Comparison of ENCODE assay signal across 19 cellular contexts in the genomic region with DNA sequence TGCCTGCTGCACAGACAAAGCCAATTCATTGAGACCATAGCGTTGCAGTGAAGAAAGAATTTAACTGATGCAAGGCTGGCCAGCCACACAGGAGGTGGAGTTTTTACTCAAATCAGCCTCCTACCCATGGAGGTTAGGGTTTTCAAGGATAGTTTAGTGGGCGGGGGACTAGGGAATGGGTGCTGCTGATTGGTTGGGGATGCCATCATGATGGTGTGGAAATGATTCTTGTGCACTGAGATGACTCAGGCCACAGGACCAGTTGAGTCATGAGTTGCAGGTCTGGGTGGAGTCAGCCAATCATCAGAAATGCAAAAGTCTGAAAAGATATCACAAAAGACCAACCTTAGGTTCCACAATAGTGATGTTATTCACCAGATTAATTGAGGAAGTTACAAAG.
DNase-seq lines count a peak whose midpoint lies in the region; ATAC-seq and TF ChIP-seq lines count a peak whose summit lies in the region.
"Had no signal": no experiment of that assay in that cellular context is flagged by ENCODE, and none has a peak within 500 bp of the region (broad histone marks: within the 10 kb centered on the region; RNA-seq: fewer than 3 reads in every experiment).

No MANE protein-coding gene starts in this region.

- H3K4me1 ChIP-seq in mammary epithelial cell (ENCODE audit: insufficient read depth, low read length) (no peaks in the 10 kb centered on the region), mesenchymal stem cell (ENCODE audit: control insufficient read depth, insufficient read depth, low read depth, low read length) (peaks cover 2% of the 10 kb centered on the region)
- H3K4me1 ChIP-seq: Peyer's patch had no signal

- intact Hi-C loops in mammary epithelial cell (cut with micrococcal nuclease) (no loop called here), MCF 10A (cut with micrococcal nuclease) (no loop called here)

- dilution Hi-C loops in mammary epithelial cell (cut with HindIII; ENCODE audit: low sequenced_read_pairs), result no loop called here

- H3K9me3 ChIP-seq in mammary epithelial cell (replicated peaks; ENCODE audit: insufficient read depth, low read length) (peaks cover 17% of the 10 kb centered on the region), mesenchymal stem cell (ENCODE audit: control insufficient read depth, low read length) (peaks cover 36% of the 10 kb centered on the region)
- H3K9me3 ChIP-seq: SK-N-SH, thoracic aorta had no signal

- no peak overlapping the region for H3K4me2 ChIP-seq in mammary epithelial cell (ENCODE audit: insufficient read depth, low read depth, low read length)
- H3K4me2 ChIP-seq in mesenchymal stem cell (ENCODE audit: low read length, poor library complexity, severe bottlenecking), result no peak overlapping the region
- H3K4me2 ChIP-seq: SK-N-SH had no signal

- H2AFZ ChIP-seq in mammary epithelial cell (ENCODE audit: low read depth, low read length) (no peak overlapping the region), mesenchymal stem cell (ENCODE audit: low read depth, low read length) (no peak overlapping the region)

- TF ChIP-seq CTCF in mammary epithelial cell (conservative IDR thresholded peaks at IDR 0.05 in 1 of 2, IDR thresholded peaks at IDR 0.05 in 1 of 2; ENCODE audit: extremely low read depth in 1 of 2, insufficient read depth in 1 of 2, low read depth in 1 of 2, low read length in 2 of 2), result no peak
- no peak for TF ChIP-seq CTCF in MCF 10A (IDR thresholded peaks at IDR 0.05; ENCODE audit: unreplicated experiment)

- no peak overlapping the region for H3K18ac ChIP-seq in mesenchymal stem cell (ENCODE audit: low read depth in 1 of 2, low read length in 2 of 2)

- no peaks in the 10 kb centered on the region for H3K4me1 Mint-ChIP-seq in MCF 10A (ENCODE audit: insufficient read depth, unreplicated experiment)
- H3K4me1 Mint-ChIP-seq in activated T-helper 17 cell treated with anti-CD3 and anti-CD28 coated beads, Interleukin-2, amount 50 U/mL, for 72 hours, result peaks cover 15% of the 10 kb centered on the region
- H3K4me1 Mint-ChIP-seq in stimulated activated naive CD8-positive, alpha-beta T cell treated with anti-CD3 and anti-CD28 coated beads, Interleukin-15, Interleukin-2, amounts not matched to agents 100 ng/mL and 50 ng/mL, for 24 hours (ENCODE audit: low read depth), result peaks cover 18% of the 10 kb centered on the region
- H3K4me1 Mint-ChIP-seq: natural killer cell had no signal

- BruUV-seq in mammary epithelial cell (replicated peaks; lab: Mats Ljungman, UMichigan) (no TSS peak), MCF 10A (replicated peaks; lab: Mats Ljungman, UMichigan) (no TSS peak)

- WGBS in mammary epithelial cell (ENCODE audit: low coverage, missing lambda C conversion rate), result 100% methylated on average over 1 of the region's 2 CpGs
- WGBS in mesenchymal stem cell, result 94% methylated on average over 2 of the region's 2 CpGs

- H3K79me2 ChIP-seq in mammary epithelial cell (ENCODE audit: insufficient read depth, low read length), result no peaks in the 10 kb centered on the region

- H3K9me3 Mint-ChIP-seq in MCF 10A (ENCODE audit: unreplicated experiment), result peaks cover 7% of the 10 kb centered on the region
- H3K9me3 Mint-ChIP-seq in activated T-helper 17 cell treated with anti-CD3 and anti-CD28 coated beads, Interleukin-2, amount 50 U/mL, for 72 hours, result peaks cover 5% of the 10 kb centered on the region
- peaks cover 23% of the 10 kb centered on the region for H3K9me3 Mint-ChIP-seq in stimulated activated naive CD8-positive, alpha-beta T cell treated with anti-CD3 and anti-CD28 coated beads, Interleukin-15, Interleukin-2, amounts not matched to agents 100 ng/mL and 50 ng/mL, for 24 hours
- H3K9me3 Mint-ChIP-seq: natural killer cell had no signal

- no peak overlapping the region for H4K91ac ChIP-seq in mesenchymal stem cell (ENCODE audit: low read length)

- no peaks in the 10 kb centered on the region for H4K20me1 ChIP-seq in mammary epithelial cell (ENCODE audit: insufficient read depth, low read length)

- POLR2A ChIA-PET in MCF 10A (lab: Yijun Ruan, JAX), result no interaction called here

- H3K4me3 Mint-ChIP-seq in MCF 10A (ENCODE audit: unreplicated experiment), result no peak overlapping the region
- H3K4me3 Mint-ChIP-seq in activated T-helper 17 cell treated with anti-CD3 and anti-CD28 coated beads, Interleukin-2, amount 50 U/mL, for 72 hours, result peak overlapping the region; percentile 51
- H3K4me3 Mint-ChIP-seq in stimulated activated naive CD8-positive, alpha-beta T cell treated with anti-CD3 and anti-CD28 coated beads, Interleukin-15, Interleukin-2, amounts not matched to agents 100 ng/mL and 50 ng/mL, for 24 hours, result no peak overlapping the region
- H3K4me3 Mint-ChIP-seq: memory B cell, natural killer cell had no signal

- in situ Hi-C loops in mammary epithelial cell (cut with MboI; ENCODE audit: low sequenced_read_pairs in 2 of 2), result no loop called here

- no peak overlapping the region for H2BK120ac ChIP-seq in mesenchymal stem cell (ENCODE audit: low read depth, low read length)

- H4K8ac ChIP-seq in mesenchymal stem cell (ENCODE audit: low read length), result no peak overlapping the region

- H3K9ac ChIP-seq in mammary epithelial cell (ENCODE audit: insufficient read depth, low read length), result no peak overlapping the region
- H3K9ac ChIP-seq in mesenchymal stem cell (ENCODE audit: low read length), result no peak overlapping the region
- H3K9ac ChIP-seq: SK-N-SH had no signal

- no peak overlapping the region for H2BK12ac ChIP-seq in mesenchymal stem cell (ENCODE audit: low read length in 2 of 2)

- no peak overlapping the region for H3K27ac ChIP-seq in mammary epithelial cell (ENCODE audit: insufficient read depth, low read depth, low read length)
- H3K27ac ChIP-seq in mesenchymal stem cell (ENCODE audit: low read length, poor library complexity, severe bottlenecking), result no peak overlapping the region
- H3K27ac ChIP-seq: Peyer's patch, thoracic aorta had no signal

- H3K4ac ChIP-seq in mesenchymal stem cell (ENCODE audit: low read depth in 1 of 2, low read length in 2 of 2), result no peak overlapping the region

- H3K4me3 ChIP-seq in mammary epithelial cell (replicated peaks in 1 of 3; ENCODE audit: insufficient read depth in 1 of 3, low read depth in 2 of 3, low read length in 3 of 3) (no peak overlapping the region), mesenchymal stem cell (ENCODE audit: insufficient read depth in 1 of 2, low read depth in 1 of 2, low read length in 2 of 2) (no peak overlapping the region)
- H3K4me3 ChIP-seq: Peyer's patch, thoracic aorta had no signal

- no peak overlapping the region for H2BK5ac ChIP-seq in mesenchymal stem cell (ENCODE audit: low read depth, low read length, poor library complexity, severe bottlenecking)

- H3K79me1 ChIP-seq in mesenchymal stem cell (replicated peaks; ENCODE audit: low read length, poor library complexity, severe bottlenecking), result no peaks in the 10 kb centered on the region

- no peak overlapping the region for H3K27ac Mint-ChIP-seq in MCF 10A (ENCODE audit: low read depth, unreplicated experiment)
- peak overlapping the region; percentile 82 for H3K27ac Mint-ChIP-seq in activated T-helper 17 cell treated with anti-CD3 and anti-CD28 coated beads, Interleukin-2, amount 50 U/mL, for 72 hours
- H3K27ac Mint-ChIP-seq in stimulated activated naive CD8-positive, alpha-beta T cell treated with anti-CD3 and anti-CD28 coated beads, Interleukin-15, Interleukin-2, amounts not matched to agents 100 ng/mL and 50 ng/mL, for 24 hours, result peak overlapping the region; percentile 67
- H3K27ac Mint-ChIP-seq: memory B cell, natural killer cell had no signal

- H3K36me3 ChIP-seq in mammary epithelial cell (ENCODE audit: insufficient read depth, low read length) (no peaks in the 10 kb centered on the region), mesenchymal stem cell (ENCODE audit: control insufficient read depth in 1 of 2, insufficient read depth in 2 of 2, low read depth in 1 of 2, low read length in 2 of 2) (no peaks in the 10 kb centered on the region)
- H3K36me3 ChIP-seq: Peyer's patch, thoracic aorta had no signal

- DNase-seq in mammary epithelial cell (peak; percentile 56), MCF 10A (ENCODE audit: unreplicated experiment) (no peak), mesenchymal stem cell (no peak), NCI-H1694 (lab: John Stamatoyannopoulos, UW) (no peak)
- peak; percentile 44 to 49 (median 45) for DNase-seq in stimulated activated CD4-positive, alpha-beta T cell treated with anti-CD3 and anti-CD28 coated beads, Interleukin-12 subunit alpha, Interleukin-12 subunit beta, amount 100 ng/mL, for 48 hours (ENCODE audit: low read depth in 2 of 3, low spot score in 1 of 3)
- DNase-seq: COR-L47; effector memory CD4-positive, alpha-beta T cell; islet precursor cell; natural killer cell; NCI-H1436; Peyer's patch; posterior cingulate gyrus; SK-N-SH; T1000 had no signal

- CTCF ChIA-PET in mammary epithelial cell (lab: Charles Lee; ENCODE audit: low non-redundant PET) (no interaction called here), MCF 10A (lab: Yijun Ruan, JAX) (no interaction called here)

- H3K27me3 ChIP-seq in mammary epithelial cell (ENCODE audit: insufficient read depth, low read length), result no peaks in the 10 kb centered on the region
- H3K27me3 ChIP-seq in mesenchymal stem cell (ENCODE audit: control insufficient read depth in 1 of 2, insufficient read depth in 1 of 2, low read length in 2 of 2), result peaks cover 0 to 4% of the 10 kb centered on the region in 2 experiments
- H3K27me3 ChIP-seq: Peyer's patch had no signal

- H3K14ac ChIP-seq in mesenchymal stem cell (ENCODE audit: low read length in 2 of 2), result no peak overlapping the region

- H3K36me3 Mint-ChIP-seq in MCF 10A (ENCODE audit: insufficient read depth, unreplicated experiment), result no peaks in the 10 kb centered on the region
- no peaks in the 10 kb centered on the region for H3K36me3 Mint-ChIP-seq in activated T-helper 17 cell treated with anti-CD3 and anti-CD28 coated beads, Interleukin-2, amount 50 U/mL, for 72 hours (ENCODE audit: low read depth)
- H3K36me3 Mint-ChIP-seq in stimulated activated naive CD8-positive, alpha-beta T cell treated with anti-CD3 and anti-CD28 coated beads, Interleukin-15, Interleukin-2, amounts not matched to agents 100 ng/mL and 50 ng/mL, for 24 hours (ENCODE audit: low read depth), result no peaks in the 10 kb centered on the region

- no peaks in the 10 kb centered on the region for H3K27me3 Mint-ChIP-seq in MCF 10A (ENCODE audit: insufficient read depth, unreplicated experiment)
- H3K27me3 Mint-ChIP-seq in activated T-helper 17 cell treated with anti-CD3 and anti-CD28 coated beads, Interleukin-2, amount 50 U/mL, for 72 hours, result no peaks in the 10 kb centered on the region
- no peaks in the 10 kb centered on the region for H3K27me3 Mint-ChIP-seq in stimulated activated naive CD8-positive, alpha-beta T cell treated with anti-CD3 and anti-CD28 coated beads, Interleukin-15, Interleukin-2, amounts not matched to agents 100 ng/mL and 50 ng/mL, for 24 hours

- H2BK15ac ChIP-seq in mesenchymal stem cell (ENCODE audit: low read depth, poor library complexity, severe bottlenecking), result no peak overlapping the region

- no peak overlapping the region for H2AK5ac ChIP-seq in mesenchymal stem cell (ENCODE audit: low read length, severe bottlenecking)

- ATAC-seq in activated T-helper 17 cell treated with anti-CD3 and anti-CD28 coated beads, Interleukin-2, amount 50 U/mL, for 72 hours (replicated peaks), result peak; percentile 99
- no peak for ATAC-seq in GM18511 (IDR thresholded peaks at IDR 0.05; ENCODE audit: unreplicated experiment)
- ATAC-seq: natural killer cell had no signal

- H3K23ac ChIP-seq in mesenchymal stem cell (ENCODE audit: low read length in 2 of 2), result no peak overlapping the region

Comparison
In these comparisons a context has a peak if more than half of its experiments do, and no peak if none do; other contexts are left out.
1. DNase-seq: peak in mammary epithelial cell (single experiment) and stimulated activated CD4-positive, alpha-beta T cell treated with anti-CD3 and anti-CD28 coated beads, Interleukin-12 subunit alpha, Interleukin-12 subunit beta, amount 100 ng/mL, for 48 hours (3 of 3); none in MCF 10A (single experiment), mesenchymal stem cell (single experiment) and NCI-H1694 (single experiment).